18 cellular contexts compared by ENCODE assay signal in genomic region chr2:149601141-149601796, GRCh38. TPM values are rescaled to one million over a fixed set of nuclear protein-coding genes. Genes with fewer than 3 reads are reported as not detected.
A peak's percentile ranks its signal among the peaks of the same experiment; 100 is the strongest.
DNase-seq lines count a peak whose midpoint lies in the region; ATAC-seq, FAIRE-seq and TF ChIP-seq lines count a peak whose summit lies in the region.
"Had no signal": no experiment of that assay in that cellular context is flagged by ENCODE, and none has a peak within 500 bp of the region (broad histone marks: within the 10 kb centered on the region; RNA-seq: fewer than 3 reads in every experiment).

No MANE protein-coding gene starts in this region.

- H3K27me3 ChIP-seq in keratinocyte (ENCODE audit: control insufficient read depth, extremely low read depth, insufficient read depth, low read length) = no peaks in the 10 kb centered on the region
- H3K27me3 ChIP-seq: SJSA1, tibial artery had no signal

- no peak overlapping the region for H3K4me3 ChIP-seq in keratinocyte (ENCODE audit: control insufficient read depth in 2 of 3, extremely low read depth in 1 of 3, insufficient read depth in 2 of 3, low read depth in 1 of 3, low read length in 3 of 3)
- H3K4me3 ChIP-seq: SJSA1, tibial artery had no signal

- no peaks in the 10 kb centered on the region for H4K20me1 ChIP-seq in keratinocyte (ENCODE audit: control insufficient read depth, extremely low read depth, insufficient read depth, low read length)

- TF ChIP-seq CTCF in WTC11 (IDR thresholded peaks at IDR 0.05) (no peak), keratinocyte (optimal IDR thresholded peaks at IDR 0.05 in 1 of 3, IDR thresholded peaks at IDR 0.05 in 1 of 3, conservative IDR thresholded peaks at IDR 0.05 in 1 of 3; ENCODE audit: extremely low read depth in 1 of 3, insufficient read depth in 2 of 3, low read length in 3 of 3) (no peak)

- H3K4me1 Mint-ChIP-seq in WTC11 = peaks cover 5% of the 10 kb centered on the region

- H3K27ac ChIP-seq in keratinocyte (ENCODE audit: control insufficient read depth, insufficient read depth, low read length) = no peak overlapping the region
- H3K27ac ChIP-seq: 22Rv1, HL-60, SJSA1, tibial artery had no signal

- no peak for ATAC-seq in WTC11
- ATAC-seq in GM21447 (IDR thresholded peaks at IDR 0.05; ENCODE audit: unreplicated experiment) = no peak

- POLR2A ChIA-PET in WTC11 (lab: Charles Lee) = no interaction called here

- no peak overlapping the region for H3K4me2 ChIP-seq in keratinocyte (ENCODE audit: control insufficient read depth, extremely low read depth, insufficient read depth, low read depth, low read length)

- H3K4me1 ChIP-seq in keratinocyte (ENCODE audit: control insufficient read depth, extremely low read depth, insufficient read depth, low read length) = peaks cover 14% of the 10 kb centered on the region

- DNase-seq in DMS53 (lab: John Stamatoyannopoulos, UW) = peak; percentile 13
- no peak for DNase-seq in DMS53 treated with DMSO at 0.1 percent for 48 hours (lab: John Stamatoyannopoulos, UW; ENCODE audit: unreplicated experiment)
- DNase-seq in LHCN-M2 (ENCODE audit: low read depth) = peak; percentile 45
- no peak for DNase-seq in WTC11 (ENCODE audit: low spot score)
- DNase-seq in keratinocyte (ENCODE audit: low read depth, low spot score) = no peak
- no peak for DNase-seq in NCI-H1105 treated with DMSO at 0.1 percent for 48 hours (lab: John Stamatoyannopoulos, UW)
- DNase-seq in NCI-H2029 treated with DMSO at 0.1 percent for 48 hours (lab: John Stamatoyannopoulos, UW) = no peak
- DNase-seq: activated CD4-positive, alpha-beta T cell treated with anti-CD3 and anti-CD28 coated beads for 4 hours; Calu3; erythroblast; NCI-H446 treated with DMSO at 0.1 percent for 48 hours; tibial artery had no signal

- no peak overlapping the region for H2AFZ ChIP-seq in keratinocyte (ENCODE audit: control insufficient read depth, low read length)

- H3K36me3 ChIP-seq in keratinocyte (ENCODE audit: control insufficient read depth in 2 of 2, extremely low read depth in 1 of 2, insufficient read depth in 2 of 2, low read length in 2 of 2) = no peaks in the 10 kb centered on the region
- H3K36me3 ChIP-seq: SJSA1, tibial artery had no signal

- no peak overlapping the region for H3K4me3 Mint-ChIP-seq in WTC11
- H3K4me3 Mint-ChIP-seq: memory B cell had no signal

- no peak overlapping the region for H3K27ac Mint-ChIP-seq in WTC11
- H3K27ac Mint-ChIP-seq: activated T-helper 2 cell treated with anti-CD3 and anti-CD28 coated beads, Interferon-gamma antibody, Interleukin-2, Interleukin-4, amounts not matched to agents 10 μg/mL and 5 μg/mL and 100 μg/mL, durations not matched to agents 14 hours and 24 hours and 36 hours; memory B cell had no signal

- no peaks in the 10 kb centered on the region for H3K27me3 Mint-ChIP-seq in WTC11 (ENCODE audit: low read depth)

- no peaks in the 10 kb centered on the region for H3K9me3 ChIP-seq in keratinocyte (ENCODE audit: control insufficient read depth, low read depth, low read length)

- no peaks in the 10 kb centered on the region for H3K79me2 ChIP-seq in keratinocyte (ENCODE audit: control insufficient read depth, insufficient read depth, low read length)

- H3K9ac ChIP-seq in keratinocyte (ENCODE audit: control insufficient read depth, extremely low read depth, insufficient read depth, low read length) = no peak overlapping the region

- peak; percentile 52 for FAIRE-seq in keratinocyte (lab: Jason Lieb, UNC)

- no peaks in the 10 kb centered on the region for H3K9me1 ChIP-seq in keratinocyte (ENCODE audit: control insufficient read depth, extremely low read depth, insufficient read depth, low read length)

- H3K36me3 Mint-ChIP-seq in WTC11 = peaks cover 19% of the 10 kb centered on the region

- CTCF ChIA-PET in WTC11 (lab: Charles Lee) = no interaction called here

- peaks cover 23% of the 10 kb centered on the region for H3K9me3 Mint-ChIP-seq in WTC11
- H3K9me3 Mint-ChIP-seq: activated T-helper 2 cell treated with anti-CD3 and anti-CD28 coated beads, Interferon-gamma antibody, Interleukin-2, Interleukin-4, amounts not matched to agents 10 μg/mL and 5 μg/mL and 100 μg/mL, durations not matched to agents 14 hours and 24 hours and 36 hours had no signal

- dilution Hi-C loops in keratinocyte (cut with MboI; ENCODE audit: extremely low pct_ligation_motif_present, low sequenced_read_pairs) = no loop called here

TF ChIP-seq in WTC11, 78 proteins besides CTCF, POLR2A, EP300 and RAD21:
- TF ChIP-seq ZNF317 (CRISPR knock-in tag; IDR thresholded peaks at IDR 0.05; ENCODE audit: borderline replicate concordance, low read depth) = peak; percentile 91
- TF ChIP-seq, protein P1, sequence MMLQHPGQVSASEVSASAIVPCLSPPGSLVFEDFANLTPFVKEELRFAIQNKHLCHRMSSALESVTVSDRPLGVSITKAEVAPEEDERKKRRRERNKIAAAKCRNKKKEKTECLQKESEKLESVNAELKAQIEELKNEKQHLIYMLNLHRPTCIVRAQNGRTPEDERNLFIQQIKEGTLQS (CRISPR knock-in tag; conservative IDR thresholded peaks at IDR 0.05) = no peak
- TF ChIP-seq, protein P2, sequence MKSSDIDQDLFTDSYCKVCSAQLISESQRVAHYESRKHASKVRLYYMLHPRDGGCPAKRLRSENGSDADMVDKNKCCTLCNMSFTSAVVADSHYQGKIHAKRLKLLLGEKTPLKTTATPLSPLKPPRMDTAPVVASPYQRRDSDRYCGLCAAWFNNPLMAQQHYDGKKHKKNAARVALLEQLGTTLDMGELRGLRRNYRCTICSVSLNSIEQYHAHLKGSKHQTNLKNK (CRISPR knock-in tag; IDR thresholded peaks at IDR 0.05) = no peak
TF ChIP-seq in WTC11: peak in this region for 1.

RNA-seq across cellular contexts. Expression of gene MMADHC, which starts 13.7 kb away (rescaled TPM):
- total RNA-seq in LHCN-M2 (2014; rRNA removed) (155 and 160 TPM in 2 replicates), WTC11 (2021) (121 to 126 TPM (median 124 TPM) in 3 replicates)
- 97.1 TPM for polyA plus RNA-seq in LHCN-M2 (2012)
- 93.8 to 140 TPM (median 99.7 TPM) in 3 replicates for polyA plus RNA-seq in keratinocyte
- polyA plus RNA-seq in keratinocyte (2011; ENCODE audit: low read depth) = 68.1 TPM
- polyA plus RNA-seq in keratinocyte (2011; cell fraction: cytosol; rRNA removed) = 83.2 and 134 TPM in 2 replicates
- polyA plus RNA-seq in keratinocyte (2011; cell fraction: nucleus; rRNA removed) = 42.3 and 66.3 TPM in 2 replicates
- 100 and 156 TPM in 2 replicates for polyA plus RNA-seq in keratinocyte (2012; ENCODE audit: low replicate concordance)
- polyA minus RNA-seq in keratinocyte = 21.5 to 118 TPM (median 82.3 TPM) in 3 replicates
- polyA minus RNA-seq in keratinocyte (2011; cell fraction: cytosol; rRNA and poly(A)+ RNA removed) = 80.8 TPM
- 20.9 and 34.6 TPM in 2 replicates for polyA minus RNA-seq in keratinocyte (2011; cell fraction: nucleus; rRNA and poly(A)+ RNA removed)

Comparison
In these comparisons a context has a peak if more than half of its experiments do, and no peak if none do; other contexts are left out.
1. DNase-seq: peak in DMS53 (single experiment) and LHCN-M2 (single experiment); none in DMS53 treated with DMSO at 0.1 percent for 48 hours (single experiment), WTC11 (single experiment), keratinocyte (single experiment), NCI-H1105 treated with DMSO at 0.1 percent for 48 hours (single experiment) and NCI-H2029 treated with DMSO at 0.1 percent for 48 hours (single experiment).